ENCODE assay signal across 18 cellular contexts in genomic region chr3:67858492-67858891, GRCh38.
A peak's percentile ranks its signal among the peaks of the same experiment; 100 is the strongest.
DNase-seq lines count a peak whose midpoint lies in the region; ATAC-seq and TF ChIP-seq lines count a peak whose summit lies in the region.
"Had no signal": no experiment of that assay in that cellular context is flagged by ENCODE, and none has a peak within 500 bp of the region (broad histone marks: within the 10 kb centered on the region; RNA-seq: fewer than 3 reads in every experiment).

No MANE protein-coding gene starts in this region.

- intact Hi-C loops in right lobe of liver (cut with DNase I): no loop called here
- intact Hi-C loops in ascending aorta (cut with DNase I): no loop called here

- H3K4me3 ChIP-seq in BLaER1 (no peak overlapping the region), right lobe of liver (no peak overlapping the region), ascending aorta (no peak overlapping the region)
- H3K4me3 ChIP-seq: GM23338 had no signal

- ATAC-seq in right lobe of liver: peak in 3 of 4 donors; percentile 20 to 49 (median 33)
- ATAC-seq: GM23338 had no signal

- TF ChIP-seq CTCF in right lobe of liver (IDR thresholded peaks at IDR 0.05) (no peak), ascending aorta (IDR thresholded peaks at IDR 0.05) (no peak)

- H3K27ac ChIP-seq in BLaER1: no peak overlapping the region
- H3K27ac ChIP-seq in right lobe of liver: peak overlapping the region in 1 of 3 donors; percentile 52
- H3K27ac ChIP-seq in ascending aorta: no peak overlapping the region

- H3K9me3 ChIP-seq in BLaER1 (peaks cover 6% of the 10 kb centered on the region; the same call in 1 of the 2 replicates), right lobe of liver (no peaks in the 10 kb centered on the region), ascending aorta (no peaks in the 10 kb centered on the region)

- peaks cover 14% of the 10 kb centered on the region for H3K4me1 ChIP-seq in BLaER1
- peaks cover 0 to 17% (median 8%) of the 10 kb centered on the region in 4 donors for H3K4me1 ChIP-seq in right lobe of liver
- H3K4me1 ChIP-seq in ascending aorta: no peaks in the 10 kb centered on the region

- TF ChIP-seq POLR2A in right lobe of liver (IDR thresholded peaks at IDR 0.05): no peak

- DNase-seq in AML-193 (lab: John Stamatoyannopoulos, UW) (peak; percentile 50 to 56), SKM-1 (lab: John Stamatoyannopoulos, UW; ENCODE audit: unreplicated experiment) (peak; percentile 57), right lobe of liver (no peak), HCEC 1CT (no peak), retina (no peak), ascending aorta (ENCODE audit: low spot score in 2 of 2) (no peak), activated gamma-delta T cell (lab: John Stamatoyannopoulos, UW) (no peak)
- DNase-seq: C1 segment of cervical spinal cord; Calu3; CD4-positive, alpha-beta memory T cell; COR-L47; DMS53; DMS79 treated with DMSO at 0.1 percent for 48 hours; GF-D8; H9; HFFc6 had no signal

- peak overlapping the region; percentile 46 for H3K4me2 ChIP-seq in BLaER1
- H3K4me2 ChIP-seq: GM23338 had no signal

- H3K9ac ChIP-seq in BLaER1: no peak overlapping the region

- H3K27me3 ChIP-seq in BLaER1: no peaks in the 10 kb centered on the region
- H3K27me3 ChIP-seq in right lobe of liver: no peaks in the 10 kb centered on the region
- H3K27me3 ChIP-seq in ascending aorta: no peaks in the 10 kb centered on the region

- H4K20me1 ChIP-seq in BLaER1: no peaks in the 10 kb centered on the region

- H3K36me3 ChIP-seq in BLaER1 (no peaks in the 10 kb centered on the region), right lobe of liver (no peaks in the 10 kb centered on the region), ascending aorta (no peaks in the 10 kb centered on the region)

Comparison
In these comparisons a context has a peak if more than half of its experiments do, and no peak if none do; other contexts are left out.
1. DNase-seq: peak in AML-193 (2 of 2) and SKM-1 (single experiment); none in right lobe of liver (0 of 3), HCEC 1CT (single experiment), retina (single experiment), ascending aorta (0 of 2) and activated gamma-delta T cell (single experiment).